ENCODE assay signal across 35 cellular contexts in the genomic region with DNA sequence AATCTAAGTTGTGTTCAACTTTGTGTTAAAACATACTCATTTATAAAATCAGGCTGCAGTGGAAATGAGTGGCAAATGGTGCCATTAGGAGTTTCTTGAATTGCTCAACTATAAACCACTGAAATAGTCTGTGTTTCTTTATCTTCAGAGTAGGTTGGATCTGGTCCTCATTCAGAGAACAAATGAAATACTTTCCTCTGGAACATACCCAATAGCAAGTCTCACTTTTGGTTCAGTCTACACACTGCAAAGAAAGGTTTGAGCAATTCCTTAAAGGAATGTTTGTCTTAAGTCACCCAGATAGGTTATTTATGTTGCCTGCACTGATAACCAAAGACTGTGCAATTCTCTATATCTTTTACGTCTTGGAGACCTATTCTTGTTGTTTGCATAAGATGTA.
A peak's percentile ranks its signal among the peaks of the same experiment; 100 is the strongest.
DNase-seq lines count a peak whose midpoint lies in the region; ATAC-seq and TF ChIP-seq lines count a peak whose summit lies in the region.
"Had no signal": no experiment of that assay in that cellular context is flagged by ENCODE, and none has a peak within 500 bp of the region (broad histone marks: within the 10 kb centered on the region; RNA-seq: fewer than 3 reads in every experiment).

No MANE protein-coding gene starts in this region.

- no peaks in the 10 kb centered on the region for H4K20me1 ChIP-seq in fibroblast of lung (ENCODE audit: control insufficient read depth, extremely low read depth, insufficient read depth, low read length)
- no peaks in the 10 kb centered on the region for H4K20me1 ChIP-seq in neural progenitor cell (ENCODE audit: low read depth)

- H3K9me3 ChIP-seq in adipocyte (ENCODE audit: control insufficient read depth, low read length) (no peaks in the 10 kb centered on the region), fibroblast of lung (ENCODE audit: control insufficient read depth, insufficient read depth, low read depth, low read length) (no peaks in the 10 kb centered on the region), neural progenitor cell (ENCODE audit: low read depth) (no peaks in the 10 kb centered on the region)
- H3K9me3 ChIP-seq: BE2C, pancreas, Peyer's patch, right atrium auricular region, thoracic aorta had no signal

- H3K27ac ChIP-seq in fibroblast of lung (ENCODE audit: insufficient read depth, low read length) = no peak overlapping the region
- H3K27ac ChIP-seq in neural progenitor cell = peak overlapping the region; percentile 89
- H3K27ac ChIP-seq: pancreas, Peyer's patch had no signal

- TF ChIP-seq CTCF in AG10803 (conservative IDR thresholded peaks at IDR 0.05; ENCODE audit: low read length) (no peak), fibroblast of lung (conservative IDR thresholded peaks at IDR 0.05 in 1 of 2, IDR thresholded peaks at IDR 0.05 in 1 of 2; ENCODE audit: low read depth in 1 of 2, low read length in 2 of 2) (no peak), neural progenitor cell (IDR thresholded peaks at IDR 0.05) (no peak)

- no peak overlapping the region for H3K27ac Mint-ChIP-seq in neural progenitor cell
- no peak overlapping the region for H3K27ac Mint-ChIP-seq in natural killer cell treated with Interleukin-12 subunit alpha and Interleukin-12 subunit beta and Interleukin-15 and Interleukin-18, amount 100 ng/mL, for 72 hours
- H3K27ac Mint-ChIP-seq: activated CD4-positive, alpha-beta memory T cell treated with anti-CD3 and anti-CD28 coated beads, Interleukin-2, amount 10 ng/mL, durations not matched to agents 7 days and 5 days; activated T-helper 1 cell treated with anti-CD3 and anti-CD28 coated beads, Interleukin-12 subunit alpha, Interleukin-12 subunit beta, Interleukin-2, Interleukin-4 antibody, amounts not matched to agents 30 ng/mL and 10 ng/mL and 1 ng/mL, durations not matched to agents 14 hours and 24 hours and 36 hours; CD8-positive, alpha-beta memory T cell; H9; stimulated activated naive CD8-positive, alpha-beta T cell treated with anti-CD3 and anti-CD28 coated beads, Interleukin-15, Interleukin-2, amounts not matched to agents 100 ng/mL and 50 ng/mL, for 24 hours; T-helper 17 cell had no signal

- H3K9ac ChIP-seq in adipocyte (ENCODE audit: low read length) (no peak overlapping the region), fibroblast of lung (ENCODE audit: insufficient read depth, low read length) (no peak overlapping the region), neural progenitor cell (no peak overlapping the region)

- no peaks in the 10 kb centered on the region for H3K36me3 Mint-ChIP-seq in neural progenitor cell
- H3K36me3 Mint-ChIP-seq in natural killer cell treated with Interleukin-12 subunit alpha and Interleukin-12 subunit beta and Interleukin-15 and Interleukin-18, amount 100 ng/mL, for 72 hours = no peaks in the 10 kb centered on the region
- H3K36me3 Mint-ChIP-seq: CD8-positive, alpha-beta memory T cell had no signal

- H3K27me3 ChIP-seq in adipocyte (replicated peaks; ENCODE audit: control insufficient read depth, insufficient read depth, low read length) (no peaks in the 10 kb centered on the region), fibroblast of lung (ENCODE audit: control insufficient read depth, insufficient read depth, low read length) (no peaks in the 10 kb centered on the region), neural progenitor cell (no peaks in the 10 kb centered on the region)
- H3K27me3 ChIP-seq: BE2C, pancreas, Peyer's patch, right atrium auricular region had no signal

- H3K4me1 Mint-ChIP-seq in neural progenitor cell = peaks cover 18% of the 10 kb centered on the region
- no peaks in the 10 kb centered on the region for H3K4me1 Mint-ChIP-seq in natural killer cell treated with Interleukin-12 subunit alpha and Interleukin-12 subunit beta and Interleukin-15 and Interleukin-18, amount 100 ng/mL, for 72 hours (ENCODE audit: low read depth in 2 of 2)
- H3K4me1 Mint-ChIP-seq: activated CD4-positive, alpha-beta memory T cell treated with anti-CD3 and anti-CD28 coated beads, Interleukin-2, amount 10 ng/mL, durations not matched to agents 7 days and 5 days; H9; T-helper 17 cell had no signal

- peaks cover 26% of the 10 kb centered on the region for H3K4me1 ChIP-seq in adipocyte (ENCODE audit: control insufficient read depth, insufficient read depth, low read length)
- H3K4me1 ChIP-seq in fibroblast of lung (ENCODE audit: control insufficient read depth, extremely low read depth, insufficient read depth, low read length) = peaks cover 6% of the 10 kb centered on the region
- H3K4me1 ChIP-seq in neural progenitor cell = peaks cover 32% of the 10 kb centered on the region
- H3K4me1 ChIP-seq: BE2C, pancreas, Peyer's patch, right atrium auricular region had no signal

- peaks cover 21% of the 10 kb centered on the region for H3F3A ChIP-seq in neural progenitor cell (ENCODE audit: low read depth)

- no peak overlapping the region for H2AFZ ChIP-seq in fibroblast of lung (ENCODE audit: low read length)
- H2AFZ ChIP-seq in neural progenitor cell (replicated peaks) = no peak overlapping the region

- no peaks in the 10 kb centered on the region for H3K9me3 Mint-ChIP-seq in neural progenitor cell
- no peaks in the 10 kb centered on the region for H3K9me3 Mint-ChIP-seq in natural killer cell treated with Interleukin-12 subunit alpha and Interleukin-12 subunit beta and Interleukin-15 and Interleukin-18, amount 100 ng/mL, for 72 hours
- H3K9me3 Mint-ChIP-seq: activated CD4-positive, alpha-beta memory T cell treated with anti-CD3 and anti-CD28 coated beads, Interleukin-2, amount 10 ng/mL, durations not matched to agents 7 days and 5 days; activated T-helper 1 cell treated with anti-CD3 and anti-CD28 coated beads, Interleukin-12 subunit alpha, Interleukin-12 subunit beta, Interleukin-2, Interleukin-4 antibody, amounts not matched to agents 30 ng/mL and 10 ng/mL and 1 ng/mL, durations not matched to agents 14 hours and 24 hours and 36 hours; CD8-positive, alpha-beta memory T cell; H9; stimulated activated naive CD8-positive, alpha-beta T cell treated with anti-CD3 and anti-CD28 coated beads, Interleukin-15, Interleukin-2, amounts not matched to agents 100 ng/mL and 50 ng/mL, for 24 hours had no signal

- H3K36me3 ChIP-seq in adipocyte (ENCODE audit: control insufficient read depth, insufficient read depth, low read length, severe bottlenecking) = no peaks in the 10 kb centered on the region
- no peaks in the 10 kb centered on the region for H3K36me3 ChIP-seq in fibroblast of lung (ENCODE audit: control insufficient read depth, insufficient read depth, low read length)
- no peaks in the 10 kb centered on the region for H3K36me3 ChIP-seq in neural progenitor cell
- H3K36me3 ChIP-seq: BE2C, pancreas, Peyer's patch, right atrium auricular region, thoracic aorta had no signal

- peak; percentile 70 for DNase-seq in AG10803 (ENCODE audit: low read depth)
- peak; percentile 78 for DNase-seq in adipocyte (ENCODE audit: low read depth)
- DNase-seq in fibroblast of lung (ENCODE audit: low read depth in 2 of 2) = peak; percentile 45 to 79
- no peak for DNase-seq in neural progenitor cell (ENCODE audit: low spot score)
- DNase-seq in left lobe of liver (ENCODE audit: low spot score) = no peak
- DNase-seq in natural killer cell treated with Interleukin-12 subunit alpha and Interleukin-12 subunit beta and Interleukin-15 and Interleukin-18, amount 100 ng/mL, for 72 hours (ENCODE audit: low spot score) = no peak
- no peak for DNase-seq in 8988T
- DNase-seq: activated CD4-positive, alpha-beta memory T cell treated with anti-CD3 and anti-CD28 coated beads, Interleukin-2, amount 10 ng/mL, durations not matched to agents 7 days and 5 days; activated CD4-positive, alpha-beta T cell treated with anti-CD3 and anti-CD28 coated beads for 1 hour; activated CD8-positive, alpha-beta memory T cell treated with anti-CD3 and anti-CD28 coated beads, Interleukin-2, amount 50 U/mL, for 4 hours; activated naive CD4-positive, alpha-beta T cell treated with Interleukin-2 at 50 U/mL for 16 hours; amniotic stem cell; BE2C; CD8-positive, alpha-beta memory T cell; DMS 273 treated with DMSO at 0.1 percent for 48 hours; effector memory CD4-positive, alpha-beta T cell; H9; hypothalamus; left cardiac atrium; MV-4-11; NCI-H1436 treated with DMSO at 0.1 percent for 48 hours; NCI-H2081 treated with DMSO at 0.1 percent for 48 hours; NCI-H345; NCI-H748 treated with DMSO at 0.1 percent for 48 hours; pancreas; Peyer's patch; SHP77; stimulated activated CD8-positive, alpha-beta memory T cell treated with anti-CD3 and anti-CD28 coated beads, Interleukin-4, amount 100 ng/mL, for 48 hours; T-helper 17 cell had no signal

- H3K79me2 ChIP-seq in fibroblast of lung (ENCODE audit: control insufficient read depth, insufficient read depth, low read length) (no peaks in the 10 kb centered on the region), neural progenitor cell (ENCODE audit: low read depth) (no peaks in the 10 kb centered on the region)

- ATAC-seq in left lobe of liver (no peak), HG03565 (IDR thresholded peaks at IDR 0.05; ENCODE audit: unreplicated experiment) (no peak)
- ATAC-seq in natural killer cell treated with Interleukin-12 subunit alpha and Interleukin-12 subunit beta and Interleukin-15 and Interleukin-18, amount 100 ng/mL, for 72 hours = no peak
- ATAC-seq: pancreas, T-helper 17 cell had no signal

- H3K4me3 ChIP-seq in AG10803 (ENCODE audit: low read length) (no peak overlapping the region), adipocyte (ENCODE audit: low read length) (no peak overlapping the region), fibroblast of lung (replicated peaks in 1 of 4; ENCODE audit: control extremely low read depth in 1 of 4, insufficient read depth in 1 of 4, low read depth in 3 of 4, low read length in 4 of 4) (no peak overlapping the region), neural progenitor cell (no peak overlapping the region)
- H3K4me3 ChIP-seq: coronary artery, pancreas, Peyer's patch, right atrium auricular region, thoracic aorta had no signal

- no peak overlapping the region for H3K4me2 ChIP-seq in fibroblast of lung (ENCODE audit: extremely low read depth, insufficient read depth, low read length)
- H3K4me2 ChIP-seq in neural progenitor cell = peak overlapping the region; percentile 20

- H3K4me3 Mint-ChIP-seq in neural progenitor cell = no peak overlapping the region
- H3K4me3 Mint-ChIP-seq in natural killer cell treated with Interleukin-12 subunit alpha and Interleukin-12 subunit beta and Interleukin-15 and Interleukin-18, amount 100 ng/mL, for 72 hours = no peak overlapping the region
- H3K4me3 Mint-ChIP-seq: activated CD4-positive, alpha-beta memory T cell treated with anti-CD3 and anti-CD28 coated beads, Interleukin-2, amount 10 ng/mL, durations not matched to agents 7 days and 5 days; activated T-helper 1 cell treated with anti-CD3 and anti-CD28 coated beads, Interleukin-12 subunit alpha, Interleukin-12 subunit beta, Interleukin-2, Interleukin-4 antibody, amounts not matched to agents 30 ng/mL and 10 ng/mL and 1 ng/mL, durations not matched to agents 14 hours and 24 hours and 36 hours; CD8-positive, alpha-beta memory T cell; H9; stimulated activated naive CD8-positive, alpha-beta T cell treated with anti-CD3 and anti-CD28 coated beads, Interleukin-15, Interleukin-2, amounts not matched to agents 100 ng/mL and 50 ng/mL, for 24 hours; T-helper 17 cell had no signal

- H3K27me3 Mint-ChIP-seq in neural progenitor cell (ENCODE audit: insufficient read depth, low read depth) = peaks cover 2% of the 10 kb centered on the region
- H3K27me3 Mint-ChIP-seq in natural killer cell treated with Interleukin-12 subunit alpha and Interleukin-12 subunit beta and Interleukin-15 and Interleukin-18, amount 100 ng/mL, for 72 hours = no peaks in the 10 kb centered on the region
- H3K27me3 Mint-ChIP-seq: stimulated activated naive CD8-positive, alpha-beta T cell treated with anti-CD3 and anti-CD28 coated beads, Interleukin-15, Interleukin-2, amounts not matched to agents 100 ng/mL and 50 ng/mL, for 24 hours had no signal

Comparison
In these comparisons a context has a peak if more than half of its experiments do, and no peak if none do; other contexts are left out.
1. DNase-seq: peak in AG10803 (single experiment), adipocyte (single experiment) and fibroblast of lung (2 of 2); none in neural progenitor cell (single experiment), left lobe of liver (single experiment), natural killer cell treated with Interleukin-12 subunit alpha and Interleukin-12 subunit beta and Interleukin-15 and Interleukin-18, amount 100 ng/mL, for 72 hours (single experiment) and 8988T (single experiment).